ENCODE assay signal across 8 cellular contexts in the genomic region with DNA sequence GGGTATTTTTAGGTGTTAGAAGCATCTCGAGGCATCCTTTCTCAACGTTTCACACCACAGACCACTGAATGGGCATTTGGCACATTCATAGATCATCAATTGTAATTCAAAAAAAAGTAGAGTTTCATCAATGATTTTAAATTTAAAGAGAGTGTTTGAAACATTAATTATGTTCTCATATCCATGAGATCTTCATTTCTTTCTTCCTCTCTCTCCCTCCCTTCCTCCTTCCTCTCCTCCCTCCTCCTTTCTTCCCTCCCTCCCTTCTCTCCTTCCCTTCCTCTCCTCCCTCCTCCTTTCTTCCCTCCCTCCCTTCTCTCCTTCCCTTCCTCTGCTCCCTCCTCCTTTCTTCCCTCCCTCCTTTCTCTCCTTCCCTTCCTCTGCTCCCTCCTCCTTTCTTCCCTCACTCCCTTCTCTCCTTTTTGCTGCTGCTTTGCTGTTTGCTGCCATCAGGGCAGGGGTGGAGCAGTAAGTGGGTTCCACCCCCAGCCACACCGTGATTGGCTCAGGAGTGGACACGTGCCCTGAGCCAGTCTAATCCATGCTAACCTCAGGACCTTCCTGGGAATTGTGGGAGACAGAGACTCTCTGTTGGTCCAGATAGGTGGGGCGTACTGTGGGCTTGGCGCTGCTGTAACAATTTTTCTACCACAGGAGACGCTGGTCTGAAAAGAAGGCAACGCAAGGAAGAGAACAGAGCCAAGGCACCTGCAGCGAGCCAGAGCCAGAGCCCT. TPM values are rescaled to one million over a fixed set of nuclear protein-coding genes. Genes with fewer than 3 reads are reported as not detected.
DNase-seq lines count a peak whose midpoint lies in the region; ATAC-seq and TF ChIP-seq lines count a peak whose summit lies in the region.

No MANE protein-coding gene starts in this region.

- BruUV-seq in Panc1 (replicated peaks; lab: Mats Ljungman, UMichigan) = no TSS peak

- POLR2A ChIA-PET in Panc1 (lab: Charles Lee) = interaction anchor here (0.8 kb wide), 1 partner anchor 199 kb away, joined by 3 read pairs; no protein-coding TSS in a partner anchor

- H3K4me3 Mint-ChIP-seq in HFFc6 = peak overlapping the region; percentile 83

- H3K9me3 Mint-ChIP-seq in HFFc6 = no peaks in the 10 kb centered on the region

- peak; percentile 39 for TF ChIP-seq CTCF in HFFc6 (IDR thresholded peaks at IDR 0.05)
- TF ChIP-seq CTCF in Panc1 (IDR thresholded peaks at IDR 0.05) = peak; percentile 30
- peak; percentile 30 for TF ChIP-seq CTCF in epithelial cell of proximal tubule (conservative IDR thresholded peaks at IDR 0.05; ENCODE audit: low read depth, low read length)

- peak; percentile 59 for DNase-seq in HFFc6
- peak; percentile 27 for DNase-seq in Panc1 (ENCODE audit: low read depth, low spot score)
- peak; percentile 60 for DNase-seq in epithelial cell of proximal tubule (ENCODE audit: low read depth)

- peaks cover 20% of the 10 kb centered on the region for H3K4me1 ChIP-seq in Panc1 (ENCODE audit: control insufficient read depth, insufficient read depth, low read length)
- peaks cover 26% of the 10 kb centered on the region for H3K4me1 ChIP-seq in muscle layer of colon (ENCODE audit: insufficient read depth, low read length)

- H3K27me3 Mint-ChIP-seq in HFFc6 (ENCODE audit: insufficient read depth) = peaks cover 21% of the 10 kb centered on the region

- CTCF ChIA-PET in Panc1 (lab: Charles Lee) = interaction anchor here (0.6 kb wide), 1 partner anchor 192 kb away, joined by 3 read pairs; no protein-coding TSS in a partner anchor

- H3K36me3 Mint-ChIP-seq in HFFc6 (ENCODE audit: low read depth) = no peaks in the 10 kb centered on the region

- H3K4me3 ChIP-seq in Panc1 (ENCODE audit: low read depth in 2 of 2, low read length in 2 of 2) = peak overlapping the region; percentile 31 to 52
- H3K4me3 ChIP-seq in epithelial cell of proximal tubule (ENCODE audit: low read depth, low read length) = peak overlapping the region; percentile 41
- peak overlapping the region in 1 of 2 donors; percentile 35 for H3K4me3 ChIP-seq in muscle layer of colon (ENCODE audit: low read depth in 1 of 2, low read length in 2 of 2)

- intact Hi-C loops in Panc1 (cut with micrococcal nuclease; ENCODE audit: unreplicated experiment) = loop anchor here (10.0 kb wide), 1 partner anchor 49 kb away; the partner anchor contains the start of gene CBX6

- H3K27me3 ChIP-seq in Panc1 (ENCODE audit: control insufficient read depth, insufficient read depth, low read length) (no peaks in the 10 kb centered on the region), muscle layer of colon (ENCODE audit: control insufficient read depth in 1 of 2, insufficient read depth in 2 of 2, low read length in 2 of 2) (no peaks in the 10 kb centered on the region)

- ATAC-seq in Panc1 (peak; percentile 84), GM21786 (IDR thresholded peaks at IDR 0.05; ENCODE audit: unreplicated experiment) (no peak), GM18873 (IDR thresholded peaks at IDR 0.05; ENCODE audit: low FRiP score, unreplicated experiment) (no peak), HG03135 (IDR thresholded peaks at IDR 0.05; ENCODE audit: unreplicated experiment) (no peak)
- ATAC-seq in activated CD4-positive, CD25-positive, alpha-beta regulatory T cell treated with anti-CD3 and anti-CD28 coated beads, Interleukin-2, amount 50 U/mL, for 24 hours = no peak

- H3K4me1 Mint-ChIP-seq in HFFc6 (ENCODE audit: low read depth) = peaks cover 32% of the 10 kb centered on the region

- in situ Hi-C loops in Panc1 (cut with HindIII; ENCODE audit: low pct_unique_long_range_greater_than_20kb, low sequenced_read_pairs) = no loop called here

- H3K9ac ChIP-seq in muscle layer of colon (ENCODE audit: low read length) = no peak overlapping the region

- H3K27ac ChIP-seq in Panc1 (ENCODE audit: low read length) = peak overlapping the region; percentile 80
- H3K27ac ChIP-seq in muscle layer of colon (ENCODE audit: low read depth, low read length) = peak overlapping the region; percentile 57

- H3K9me3 ChIP-seq in Panc1 (ENCODE audit: control insufficient read depth, insufficient read depth, low read depth, low read length) (no peaks in the 10 kb centered on the region), muscle layer of colon (ENCODE audit: low read length) (no peaks in the 10 kb centered on the region)

- H3K36me3 ChIP-seq in Panc1 (ENCODE audit: control insufficient read depth, insufficient read depth, low read length) (no peaks in the 10 kb centered on the region), muscle layer of colon (ENCODE audit: insufficient read depth, low read length) (no peaks in the 10 kb centered on the region)

- H3K27ac Mint-ChIP-seq in HFFc6 = peak overlapping the region; percentile 87

RNA-seq across cellular contexts. Expression of gene APOBEC3A, which starts 33.8 kb away (rescaled TPM):
- not detected for total RNA-seq in HFFc6 (2021; fragmentation: NEBNext Ultra II Directional; extraction: Animal tissue kit (Norgen Biotek cat#: 25700))
- not detected for total RNA-seq in Panc1 (2021; ENCODE audit: unreplicated experiment)
- not detected for polyA plus RNA-seq in Panc1 (2012; ENCODE audit: insufficient read length)
- 0.12 and 0.43 TPM in 2 replicates for total RNA-seq in epithelial cell of proximal tubule

RNA-seq across cellular contexts. Expression of gene CBX6, which starts 51.6 kb away (rescaled TPM):
- 10 to 100 TPM; 72.0 to 91.5 (median 75.3) TPM for total RNA-seq in HFFc6 (2021; fragmentation: NEBNext Ultra II Directional; extraction: Animal tissue kit (Norgen Biotek cat#: 25700))
- total RNA-seq in Panc1 (2021; ENCODE audit: unreplicated experiment) (98.4 TPM), epithelial cell of proximal tubule (36.7 and 43.5 TPM in 2 replicates)
- polyA plus RNA-seq in Panc1 (2012; ENCODE audit: insufficient read length) = 45.3 TPM

RNA-seq across cellular contexts. Expression of gene APOBEC3B, which starts 58.5 kb away (rescaled TPM):
- 10 to 100 TPM; 14.9 to 44.2 (median 39.4) TPM for total RNA-seq in HFFc6 (2021; fragmentation: NEBNext Ultra II Directional; extraction: Animal tissue kit (Norgen Biotek cat#: 25700))
- total RNA-seq in Panc1 (2021; ENCODE audit: unreplicated experiment) (15.6 TPM), epithelial cell of proximal tubule (67.3 and 68.1 TPM in 2 replicates)
- polyA plus RNA-seq in Panc1 (2012; ENCODE audit: insufficient read length) = 9.4 TPM
